Comparison of ENCODE assay signal across 1 cellular context in genomic region chr16:47143329-47143676, GRCh38.
TF ChIP-seq lines count a peak whose summit lies in the region.

No MANE protein-coding gene starts in this region.

TF ChIP-seq in K562, 482 proteins besides CTCF, POLR2A, EP300 and RAD21 (continued from another document and continues in another):
- TF ChIP-seq, protein P1, sequence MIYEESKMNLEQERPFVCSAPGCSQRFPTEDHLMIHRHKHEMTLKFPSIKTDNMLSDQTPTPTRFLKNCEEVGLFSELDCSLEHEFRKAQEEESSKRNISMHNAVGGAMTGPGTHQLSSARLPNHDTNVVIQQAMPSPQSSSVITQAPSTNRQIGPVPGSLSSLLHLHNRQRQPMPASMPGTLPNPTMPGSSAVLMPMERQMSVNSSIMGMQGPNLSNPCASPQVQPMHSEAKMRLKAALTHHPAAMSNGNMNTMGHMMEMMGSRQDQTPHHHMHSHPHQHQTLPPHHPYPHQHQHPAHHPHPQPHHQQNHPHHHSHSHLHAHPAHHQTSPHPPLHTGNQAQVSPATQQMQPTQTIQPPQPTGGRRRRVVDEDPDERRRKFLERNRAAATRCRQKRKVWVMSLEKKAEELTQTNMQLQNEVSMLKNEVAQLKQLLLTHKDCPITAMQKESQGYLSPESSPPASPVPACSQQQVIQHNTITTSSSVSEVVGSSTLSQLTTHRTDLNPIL (CRISPR knock-in tag; IDR thresholded peaks at IDR 0.05), result no peak
- TF ChIP-seq ZNF57 (CRISPR knock-in tag; IDR thresholded peaks at IDR 0.05), result no peak
- TF ChIP-seq MCM5 (IDR thresholded peaks at IDR 0.05; ENCODE audit: low read depth), result no peak
- TF ChIP-seq ZNF512 (tag; IDR thresholded peaks at IDR 0.05), result no peak
- TF ChIP-seq ZNF347 (CRISPR knock-in tag; IDR thresholded peaks at IDR 0.05; ENCODE audit: low read depth), result no peak
- TF ChIP-seq ATF1 (CRISPR knock-in tag; IDR thresholded peaks at IDR 0.05), result no peak
- TF ChIP-seq ATF1 (tag; IDR thresholded peaks at IDR 0.05), result peak; percentile 57; the same call in 1 of the 2 replicates
- TF ChIP-seq YY1 (IDR thresholded peaks at IDR 0.05; ENCODE audit: borderline replicate concordance in 1 of 3, control insufficient read depth in 1 of 3, extremely low read depth in 1 of 3, insufficient read depth in 3 of 3, insufficient read length in 1 of 3, insufficient replicate concordance in 2 of 3, low read depth in 1 of 3, low read length in 2 of 3), result peak in 2 of 3 experiments; percentile 67 to 70
- TF ChIP-seq NFIC (IDR thresholded peaks at IDR 0.05), result no peak; the same call in 1 of the 2 replicates
- TF ChIP-seq, protein P2, sequence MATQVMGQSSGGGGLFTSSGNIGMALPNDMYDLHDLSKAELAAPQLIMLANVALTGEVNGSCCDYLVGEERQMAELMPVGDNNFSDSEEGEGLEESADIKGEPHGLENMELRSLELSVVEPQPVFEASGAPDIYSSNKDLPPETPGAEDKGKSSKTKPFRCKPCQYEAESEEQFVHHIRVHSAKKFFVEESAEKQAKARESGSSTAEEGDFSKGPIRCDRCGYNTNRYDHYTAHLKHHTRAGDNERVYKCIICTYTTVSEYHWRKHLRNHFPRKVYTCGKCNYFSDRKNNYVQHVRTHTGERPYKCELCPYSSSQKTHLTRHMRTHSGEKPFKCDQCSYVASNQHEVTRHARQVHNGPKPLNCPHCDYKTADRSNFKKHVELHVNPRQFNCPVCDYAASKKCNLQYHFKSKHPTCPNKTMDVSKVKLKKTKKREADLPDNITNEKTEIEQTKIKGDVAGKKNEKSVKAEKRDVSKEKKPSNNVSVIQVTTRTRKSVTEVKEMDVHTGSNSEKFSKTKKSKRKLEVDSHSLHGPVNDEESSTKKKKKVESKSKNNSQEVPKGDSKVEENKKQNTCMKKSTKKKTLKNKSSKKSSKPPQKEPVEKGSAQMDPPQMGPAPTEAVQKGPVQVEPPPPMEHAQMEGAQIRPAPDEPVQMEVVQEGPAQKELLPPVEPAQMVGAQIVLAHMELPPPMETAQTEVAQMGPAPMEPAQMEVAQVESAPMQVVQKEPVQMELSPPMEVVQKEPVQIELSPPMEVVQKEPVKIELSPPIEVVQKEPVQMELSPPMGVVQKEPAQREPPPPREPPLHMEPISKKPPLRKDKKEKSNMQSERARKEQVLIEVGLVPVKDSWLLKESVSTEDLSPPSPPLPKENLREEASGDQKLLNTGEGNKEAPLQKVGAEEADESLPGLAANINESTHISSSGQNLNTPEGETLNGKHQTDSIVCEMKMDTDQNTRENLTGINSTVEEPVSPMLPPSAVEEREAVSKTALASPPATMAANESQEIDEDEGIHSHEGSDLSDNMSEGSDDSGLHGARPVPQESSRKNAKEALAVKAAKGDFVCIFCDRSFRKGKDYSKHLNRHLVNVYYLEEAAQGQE (CRISPR knock-in tag; IDR thresholded peaks at IDR 0.05; ENCODE audit: low read depth), result 0 out of 2 replicates have a peak, but pooled peaks have one; percentile 44
- 0 out of 2 replicates have a peak, but pooled peaks have one; percentile 19 for TF ChIP-seq ZNF766 (CRISPR knock-in tag; conservative IDR thresholded peaks at IDR 0.05)
- no peak for TF ChIP-seq NUFIP1 (IDR thresholded peaks at IDR 0.05; ENCODE audit: partially characterized antibody)
- TF ChIP-seq XRCC3 (IDR thresholded peaks at IDR 0.05), result no peak
- TF ChIP-seq CREM (IDR thresholded peaks at IDR 0.05; ENCODE audit: low read depth), result peak; percentile 51; the same call in 1 of the 2 replicates
- peak; percentile 41; the same call in 1 of the 2 replicates for TF ChIP-seq ATF7 (IDR thresholded peaks at IDR 0.05)
- TF ChIP-seq TAF7 (tag; IDR thresholded peaks at IDR 0.05), result no peak
- TF ChIP-seq PREB (CRISPR knock-in tag; IDR thresholded peaks at IDR 0.05), result no peak
- TF ChIP-seq HNRNPL (IDR thresholded peaks at IDR 0.05; ENCODE audit: low read depth, low read length), result peak; percentile 54; the same call in 1 of the 2 replicates
- TF ChIP-seq, protein P3, sequence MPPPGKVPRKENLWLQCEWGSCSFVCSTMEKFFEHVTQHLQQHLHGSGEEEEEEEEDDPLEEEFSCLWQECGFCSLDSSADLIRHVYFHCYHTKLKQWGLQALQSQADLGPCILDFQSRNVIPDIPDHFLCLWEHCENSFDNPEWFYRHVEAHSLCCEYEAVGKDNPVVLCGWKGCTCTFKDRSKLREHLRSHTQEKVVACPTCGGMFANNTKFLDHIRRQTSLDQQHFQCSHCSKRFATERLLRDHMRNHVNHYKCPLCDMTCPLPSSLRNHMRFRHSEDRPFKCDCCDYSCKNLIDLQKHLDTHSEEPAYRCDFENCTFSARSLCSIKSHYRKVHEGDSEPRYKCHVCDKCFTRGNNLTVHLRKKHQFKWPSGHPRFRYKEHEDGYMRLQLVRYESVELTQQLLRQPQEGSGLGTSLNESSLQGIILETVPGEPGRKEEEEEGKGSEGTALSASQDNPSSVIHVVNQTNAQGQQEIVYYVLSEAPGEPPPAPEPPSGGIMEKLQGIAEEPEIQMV (tag; conservative IDR thresholded peaks at IDR 0.05; ENCODE audit: low read depth), result no peak
- TF ChIP-seq E2F3 (CRISPR knock-in tag; IDR thresholded peaks at IDR 0.05), result no peak
- peak; percentile 25; the same call in 1 of the 2 replicates for TF ChIP-seq ZBTB17 (CRISPR knock-in tag; IDR thresholded peaks at IDR 0.05)
- no peak for TF ChIP-seq MED1 (CRISPR knock-in tag; IDR thresholded peaks at IDR 0.05; ENCODE audit: borderline replicate concordance)
- no peak for TF ChIP-seq USF1 (CRISPR knock-in tag; IDR thresholded peaks at IDR 0.05)
- no peak for TF ChIP-seq HDAC6 (IDR thresholded peaks at IDR 0.05; ENCODE audit: low read depth, low read length)
- no peak for TF ChIP-seq ZNF518B (CRISPR knock-in tag; IDR thresholded peaks at IDR 0.05)
- TF ChIP-seq, protein P4, sequence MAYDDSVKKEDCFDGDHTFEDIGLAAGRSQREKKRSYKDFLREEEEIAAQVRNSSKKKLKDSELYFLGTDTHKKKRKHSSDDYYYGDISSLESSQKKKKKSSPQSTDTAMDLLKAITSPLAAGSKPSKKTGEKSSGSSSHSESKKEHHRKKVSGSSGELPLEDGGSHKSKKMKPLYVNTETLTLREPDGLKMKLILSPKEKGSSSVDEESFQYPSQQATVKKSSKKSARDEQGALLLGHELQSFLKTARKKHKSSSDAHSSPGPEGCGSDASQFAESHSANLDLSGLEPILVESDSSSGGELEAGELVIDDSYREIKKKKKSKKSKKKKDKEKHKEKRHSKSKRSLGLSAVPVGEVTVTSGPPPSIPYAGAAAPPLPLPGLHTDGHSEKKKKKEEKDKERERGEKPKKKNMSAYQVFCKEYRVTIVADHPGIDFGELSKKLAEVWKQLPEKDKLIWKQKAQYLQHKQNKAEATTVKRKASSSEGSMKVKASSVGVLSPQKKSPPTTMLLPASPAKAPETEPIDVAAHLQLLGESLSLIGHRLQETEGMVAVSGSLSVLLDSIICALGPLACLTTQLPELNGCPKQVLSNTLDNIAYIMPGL (CRISPR knock-in tag; IDR thresholded peaks at IDR 0.05), result peak; percentile 64; the same call in 1 of the 2 replicates
- no peak for TF ChIP-seq CEBPG (CRISPR knock-in tag; IDR thresholded peaks at IDR 0.05)
- TF ChIP-seq CEBPG (tag; conservative IDR thresholded peaks at IDR 0.05 in 1 of 2, IDR thresholded peaks at IDR 0.05 in 1 of 2), result no peak
- TF ChIP-seq NFYB (IDR thresholded peaks at IDR 0.05; ENCODE audit: extremely low read depth, insufficient read length), result no peak
- no peak for TF ChIP-seq TCFL5 (CRISPR knock-in tag; conservative IDR thresholded peaks at IDR 0.05)
- TF ChIP-seq ZNF436 (CRISPR knock-in tag; IDR thresholded peaks at IDR 0.05), result no peak
- TF ChIP-seq ZNF224 (CRISPR knock-in tag; IDR thresholded peaks at IDR 0.05), result no peak
- no peak for TF ChIP-seq ZNF324 (CRISPR knock-in tag; IDR thresholded peaks at IDR 0.05)
- TF ChIP-seq ZNF274 (IDR thresholded peaks at IDR 0.05; ENCODE audit: borderline replicate concordance, low read depth, low read length), result no peak
- no peak for TF ChIP-seq PYGO2 (tag; IDR thresholded peaks at IDR 0.05)
- no peak for TF ChIP-seq ETV1 (tag; conservative IDR thresholded peaks at IDR 0.05; ENCODE audit: low read depth)
- no peak for TF ChIP-seq CGGBP1 (CRISPR knock-in tag; IDR thresholded peaks at IDR 0.05)
- TF ChIP-seq HCFC1 (IDR thresholded peaks at IDR 0.05; ENCODE audit: low read depth, low read length), result peak; percentile 40; the same call in 1 of the 2 replicates
- peak; percentile 74 for TF ChIP-seq FIP1L1 (IDR thresholded peaks at IDR 0.05; ENCODE audit: low read depth, low read length, poor library complexity, severe bottlenecking)
- no peak for TF ChIP-seq ZNF23 (CRISPR knock-in tag; IDR thresholded peaks at IDR 0.05)
- TF ChIP-seq POLR2AphosphoS5 (IDR thresholded peaks at IDR 0.05; ENCODE audit: control insufficient read depth, insufficient read depth, low read depth, low read length), result no peak
- TF ChIP-seq SNIP1 (IDR thresholded peaks at IDR 0.05; ENCODE audit: low read depth), result no peak
- no peak for TF ChIP-seq NBN (IDR thresholded peaks at IDR 0.05; ENCODE audit: low read depth)
- TF ChIP-seq MEF2D (tag; conservative IDR thresholded peaks at IDR 0.05; ENCODE audit: low read depth), result no peak
- no peak for TF ChIP-seq ADNP (tag; IDR thresholded peaks at IDR 0.05)
- TF ChIP-seq MAZ (CRISPR knock-in tag; conservative IDR thresholded peaks at IDR 0.05 in 1 of 2, IDR thresholded peaks at IDR 0.05 in 1 of 2), result peak in 1 of 2 experiments; percentile 46; a peak in 2 of 4 replicates
- TF ChIP-seq, protein P5, sequence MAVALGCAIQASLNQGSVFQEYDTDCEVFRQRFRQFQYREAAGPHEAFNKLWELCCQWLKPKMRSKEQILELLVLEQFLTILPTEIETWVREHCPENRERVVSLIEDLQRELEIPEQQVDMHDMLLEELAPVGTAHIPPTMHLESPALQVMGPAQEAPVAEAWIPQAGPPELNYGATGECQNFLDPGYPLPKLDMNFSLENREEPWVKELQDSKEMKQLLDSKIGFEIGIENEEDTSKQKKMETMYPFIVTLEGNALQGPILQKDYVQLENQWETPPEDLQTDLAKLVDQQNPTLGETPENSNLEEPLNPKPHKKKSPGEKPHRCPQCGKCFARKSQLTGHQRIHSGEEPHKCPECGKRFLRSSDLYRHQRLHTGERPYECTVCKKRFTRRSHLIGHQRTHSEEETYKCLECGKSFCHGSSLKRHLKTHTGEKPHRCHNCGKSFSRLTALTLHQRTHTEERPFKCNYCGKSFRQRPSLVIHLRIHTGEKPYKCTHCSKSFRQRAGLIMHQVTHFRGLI (CRISPR knock-in tag; IDR thresholded peaks at IDR 0.05), result no peak
